ENCODE assay signal across 10 cellular contexts in the genomic region with DNA sequence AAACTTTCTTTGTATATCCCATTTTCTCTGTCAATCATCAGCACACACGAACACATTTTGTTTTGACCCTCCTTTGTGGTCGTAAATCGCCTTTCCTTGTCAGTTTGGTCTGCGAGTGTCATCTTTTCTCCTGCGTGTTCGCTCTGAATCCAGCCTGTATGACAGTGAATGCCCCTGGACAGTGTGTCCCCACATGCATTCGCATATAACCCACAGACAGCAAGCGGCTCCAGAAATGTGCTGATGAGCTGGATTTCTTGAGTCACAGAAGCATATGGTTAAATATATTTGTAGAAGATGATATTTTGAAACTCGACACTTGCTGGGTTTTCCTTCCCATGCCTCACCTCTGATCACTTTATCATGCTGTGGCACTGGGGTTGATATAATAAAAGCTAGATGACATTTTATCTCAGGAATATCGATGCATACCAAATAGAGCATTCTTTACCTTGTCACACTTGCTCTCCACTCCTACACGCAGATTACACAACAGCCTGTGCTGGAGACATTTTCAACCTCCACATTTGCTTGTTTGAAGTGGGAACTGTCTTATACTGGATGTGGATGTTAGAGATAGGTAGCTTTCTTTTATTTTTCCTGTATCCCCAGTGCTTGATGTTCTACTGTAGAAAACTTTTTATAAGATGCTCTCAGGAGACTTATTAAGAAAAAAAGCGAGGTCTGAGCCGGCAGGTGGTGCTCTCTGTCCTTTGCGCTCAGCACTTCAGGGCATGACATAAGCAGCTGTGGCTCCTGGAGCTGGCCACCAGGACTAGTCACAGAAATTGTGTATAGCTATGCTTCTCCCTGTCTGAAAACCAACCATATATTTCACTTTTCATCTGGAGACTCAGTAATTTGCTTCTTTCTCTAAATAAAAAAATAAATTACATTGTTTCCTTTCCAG.
DNase-seq lines count a peak whose midpoint lies in the region; ATAC-seq and TF ChIP-seq lines count a peak whose summit lies in the region.
"Had no signal": no experiment of that assay in that cellular context is flagged by ENCODE, and none has a peak within 500 bp of the region (broad histone marks: within the 10 kb centered on the region; RNA-seq: fewer than 3 reads in every experiment).

No MANE protein-coding gene starts in this region.

- no peaks in the 10 kb centered on the region for H3K9me3 ChIP-seq in cardiac muscle cell (ENCODE audit: low read depth)
- no peaks in the 10 kb centered on the region for H3K9me3 ChIP-seq in CD4-positive, alpha-beta T cell (ENCODE audit: control insufficient read depth, low read length)

- H3K4me1 ChIP-seq in cardiac muscle cell (ENCODE audit: low read depth) = no peaks in the 10 kb centered on the region

- ATAC-seq in Right ventricle myocardium superior (ENCODE audit: poor library complexity) (no peak), esophagus mucosa (peak; percentile 55), HG02571 (IDR thresholded peaks at IDR 0.05; ENCODE audit: unreplicated experiment) (no peak), HG03520 (IDR thresholded peaks at IDR 0.05; ENCODE audit: unreplicated experiment) (no peak)
- no peak for ATAC-seq in CD4-positive, alpha-beta T cell (ENCODE audit: poor library complexity)

- H3K36me3 Mint-ChIP-seq in CD4-positive, alpha-beta T cell (ENCODE audit: low read depth) = no peaks in the 10 kb centered on the region
- H3K36me3 Mint-ChIP-seq: activated naive CD8-positive, alpha-beta T cell treated with anti-CD3 and anti-CD28 coated beads for 36 hours had no signal

- peak; percentile 17 for TF ChIP-seq CTCF in cardiac muscle cell (IDR thresholded peaks at IDR 0.05; ENCODE audit: low read depth, low read length)
- TF ChIP-seq CTCF in CD4-positive, alpha-beta T cell (IDR thresholded peaks at IDR 0.05) = no peak

- no peak overlapping the region for H3K27ac ChIP-seq in cardiac muscle cell
- no peak overlapping the region for H3K27ac ChIP-seq in CD4-positive, alpha-beta T cell (ENCODE audit: low read depth, low read length)

- CTCF ChIA-PET in CD4-positive, alpha-beta T cell (lab: Charles Lee) = interaction anchor here (0.5 kb wide), 1 partner anchor 336 kb away, joined by 3 read pairs; no protein-coding TSS in a partner anchor

- peaks cover 31% of the 10 kb centered on the region for H3K27me3 ChIP-seq in cardiac muscle cell
- H3K27me3 ChIP-seq in CD4-positive, alpha-beta T cell (ENCODE audit: control insufficient read depth, insufficient read depth, low read length) = no peaks in the 10 kb centered on the region

- no peaks in the 10 kb centered on the region for H3K27me3 Mint-ChIP-seq in CD4-positive, alpha-beta T cell
- H3K27me3 Mint-ChIP-seq: activated B cell treated with CpG ODN at 0.5 μM for 24 hours; activated naive CD8-positive, alpha-beta T cell treated with anti-CD3 and anti-CD28 coated beads for 36 hours had no signal

- DNase-seq in cardiac muscle cell (ENCODE audit: low read depth in 1 of 2, low spot score in 1 of 2) = peak in 1 of 2 donors; percentile 18
- no peak for DNase-seq in Right ventricle myocardium superior
- peak; percentile 71 for DNase-seq in RKO (ENCODE audit: low spot score)
- no peak for DNase-seq in CD4-positive, alpha-beta T cell
- no peak for DNase-seq in NCI-H446 (lab: John Stamatoyannopoulos, UW)
- DNase-seq: activated B cell treated with CpG ODN at 0.5 μM for 24 hours; activated naive CD8-positive, alpha-beta T cell treated with anti-CD3 and anti-CD28 coated beads for 36 hours had no signal

- intact Hi-C loops in Right ventricle myocardium superior (cut with DNase I) = no loop called here
- intact Hi-C loops in CD4-positive, alpha-beta T cell (cut with DNase I, micrococcal nuclease) = no loop called here

- no peaks in the 10 kb centered on the region for H3K36me3 ChIP-seq in cardiac muscle cell

- H3K27ac Mint-ChIP-seq in CD4-positive, alpha-beta T cell = no peak overlapping the region
- H3K27ac Mint-ChIP-seq: activated B cell treated with CpG ODN at 0.5 μM for 24 hours; activated naive CD8-positive, alpha-beta T cell treated with anti-CD3 and anti-CD28 coated beads for 36 hours had no signal

- H3K9me3 Mint-ChIP-seq in CD4-positive, alpha-beta T cell = no peaks in the 10 kb centered on the region
- H3K9me3 Mint-ChIP-seq: activated B cell treated with CpG ODN at 0.5 μM for 24 hours; activated naive CD8-positive, alpha-beta T cell treated with anti-CD3 and anti-CD28 coated beads for 36 hours had no signal

- H3K4me3 ChIP-seq in cardiac muscle cell = no peak overlapping the region

- H3K4me1 Mint-ChIP-seq in CD4-positive, alpha-beta T cell (ENCODE audit: low read depth) = no peaks in the 10 kb centered on the region
- H3K4me1 Mint-ChIP-seq: activated B cell treated with CpG ODN at 0.5 μM for 24 hours; activated naive CD8-positive, alpha-beta T cell treated with anti-CD3 and anti-CD28 coated beads for 36 hours had no signal

- POLR2A ChIA-PET in CD4-positive, alpha-beta T cell (lab: Charles Lee) = no interaction called here

- no peak overlapping the region for H3K4me3 Mint-ChIP-seq in CD4-positive, alpha-beta T cell
- H3K4me3 Mint-ChIP-seq: activated B cell treated with CpG ODN at 0.5 μM for 24 hours; activated naive CD8-positive, alpha-beta T cell treated with anti-CD3 and anti-CD28 coated beads for 36 hours had no signal
